In the genomic region with DNA sequence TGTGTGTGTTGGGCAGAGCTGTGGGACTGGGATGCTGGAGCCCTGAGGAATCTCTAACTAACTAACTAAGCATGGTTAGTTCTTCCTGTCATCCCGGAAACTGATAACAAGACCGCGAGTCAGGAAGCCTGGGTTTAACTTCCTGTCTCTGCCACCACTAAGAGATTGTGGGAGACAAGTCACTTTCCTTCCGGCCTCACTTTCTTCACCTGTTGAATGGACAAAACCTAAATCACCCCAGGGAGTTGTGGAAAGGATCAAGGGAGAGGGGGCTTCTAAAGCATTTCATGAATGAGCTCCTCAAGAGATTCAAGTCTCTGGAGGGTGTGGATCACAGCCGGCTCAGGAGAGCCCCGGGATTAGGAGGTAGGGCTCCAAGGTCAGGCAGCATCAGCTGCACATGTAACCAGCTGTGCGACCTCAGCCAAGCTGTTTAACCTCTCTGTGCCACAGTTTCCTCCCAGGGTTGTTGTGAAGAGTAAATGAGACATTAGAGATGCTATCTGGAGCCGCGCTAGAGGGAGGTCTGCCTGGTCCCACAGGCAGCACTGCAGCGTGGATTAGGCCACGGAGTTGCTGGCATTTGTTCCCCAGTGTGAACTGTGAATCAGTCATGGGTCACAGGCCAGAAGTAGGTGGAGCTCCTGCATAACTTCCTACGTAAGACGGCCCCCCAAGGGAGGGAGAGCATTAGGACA, we compare ENCODE assay signal across 1 cellular context.
TF ChIP-seq lines count a peak whose summit lies in the region.

No MANE protein-coding gene starts in this region.

TF ChIP-seq in HCT116, 20 proteins besides CTCF, POLR2A, EP300 and RAD21 (continued from another document):
- TF ChIP-seq, protein P1, sequence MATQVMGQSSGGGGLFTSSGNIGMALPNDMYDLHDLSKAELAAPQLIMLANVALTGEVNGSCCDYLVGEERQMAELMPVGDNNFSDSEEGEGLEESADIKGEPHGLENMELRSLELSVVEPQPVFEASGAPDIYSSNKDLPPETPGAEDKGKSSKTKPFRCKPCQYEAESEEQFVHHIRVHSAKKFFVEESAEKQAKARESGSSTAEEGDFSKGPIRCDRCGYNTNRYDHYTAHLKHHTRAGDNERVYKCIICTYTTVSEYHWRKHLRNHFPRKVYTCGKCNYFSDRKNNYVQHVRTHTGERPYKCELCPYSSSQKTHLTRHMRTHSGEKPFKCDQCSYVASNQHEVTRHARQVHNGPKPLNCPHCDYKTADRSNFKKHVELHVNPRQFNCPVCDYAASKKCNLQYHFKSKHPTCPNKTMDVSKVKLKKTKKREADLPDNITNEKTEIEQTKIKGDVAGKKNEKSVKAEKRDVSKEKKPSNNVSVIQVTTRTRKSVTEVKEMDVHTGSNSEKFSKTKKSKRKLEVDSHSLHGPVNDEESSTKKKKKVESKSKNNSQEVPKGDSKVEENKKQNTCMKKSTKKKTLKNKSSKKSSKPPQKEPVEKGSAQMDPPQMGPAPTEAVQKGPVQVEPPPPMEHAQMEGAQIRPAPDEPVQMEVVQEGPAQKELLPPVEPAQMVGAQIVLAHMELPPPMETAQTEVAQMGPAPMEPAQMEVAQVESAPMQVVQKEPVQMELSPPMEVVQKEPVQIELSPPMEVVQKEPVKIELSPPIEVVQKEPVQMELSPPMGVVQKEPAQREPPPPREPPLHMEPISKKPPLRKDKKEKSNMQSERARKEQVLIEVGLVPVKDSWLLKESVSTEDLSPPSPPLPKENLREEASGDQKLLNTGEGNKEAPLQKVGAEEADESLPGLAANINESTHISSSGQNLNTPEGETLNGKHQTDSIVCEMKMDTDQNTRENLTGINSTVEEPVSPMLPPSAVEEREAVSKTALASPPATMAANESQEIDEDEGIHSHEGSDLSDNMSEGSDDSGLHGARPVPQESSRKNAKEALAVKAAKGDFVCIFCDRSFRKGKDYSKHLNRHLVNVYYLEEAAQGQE (IDR thresholded peaks at IDR 0.05; ENCODE audit: low read depth): no peak
- TF ChIP-seq ZFX (IDR thresholded peaks at IDR 0.05): no peak
- no peak for TF ChIP-seq SRF (IDR thresholded peaks at IDR 0.05; ENCODE audit: low read depth)
- TF ChIP-seq CEBPB (IDR thresholded peaks at IDR 0.05; ENCODE audit: low read depth): no peak
- TF ChIP-seq, protein P2, sequence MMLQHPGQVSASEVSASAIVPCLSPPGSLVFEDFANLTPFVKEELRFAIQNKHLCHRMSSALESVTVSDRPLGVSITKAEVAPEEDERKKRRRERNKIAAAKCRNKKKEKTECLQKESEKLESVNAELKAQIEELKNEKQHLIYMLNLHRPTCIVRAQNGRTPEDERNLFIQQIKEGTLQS (IDR thresholded peaks at IDR 0.05): no peak
- TF ChIP-seq YY1 (IDR thresholded peaks at IDR 0.05; ENCODE audit: extremely low read depth, insufficient replicate concordance, low read depth, low read length): no peak
- no peak for TF ChIP-seq ZNF274 (IDR thresholded peaks at IDR 0.05; ENCODE audit: low read depth, low read length)
